Comparison of ENCODE assay signal across 8 cellular contexts in the genomic region with DNA sequence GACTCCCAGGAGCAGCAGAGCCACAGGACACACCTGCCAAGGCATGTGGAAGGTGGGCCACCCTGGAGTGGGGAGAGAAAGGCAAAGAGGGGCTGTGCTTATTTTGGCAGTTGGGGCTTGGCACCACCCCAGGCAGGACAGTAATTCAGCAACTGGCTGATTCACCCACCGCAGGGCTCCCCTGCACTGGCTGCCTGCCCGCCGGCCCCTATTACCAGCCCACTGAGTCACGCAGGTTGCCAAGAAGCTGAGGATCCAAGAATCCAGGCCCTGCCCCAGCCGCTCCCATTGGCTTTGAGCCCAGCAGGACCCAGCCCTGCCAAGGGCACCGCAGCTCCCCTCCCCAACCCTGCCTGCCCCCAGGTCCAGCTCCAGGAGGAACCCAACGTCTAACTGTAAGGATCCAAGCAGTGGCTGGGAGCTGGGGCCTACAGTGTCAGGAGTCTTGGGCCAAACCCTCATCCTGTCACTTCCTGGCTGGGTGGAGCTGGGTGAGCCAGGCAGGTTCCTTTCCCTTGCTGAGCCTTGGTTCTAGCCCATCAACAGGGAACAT. TPM values are rescaled to one million over a fixed set of nuclear protein-coding genes. Genes with fewer than 3 reads are reported as not detected.
DNase-seq lines count a peak whose midpoint lies in the region; ATAC-seq and TF ChIP-seq lines count a peak whose summit lies in the region.

No MANE protein-coding gene starts in this region.

- ATAC-seq in natural killer cell treated with Interleukin-12 subunit alpha and Interleukin-12 subunit beta and Interleukin-15 and Interleukin-18, amount 100 ng/mL, for 72 hours = peak; percentile 29 to 70
- ATAC-seq in HG03139 (IDR thresholded peaks at IDR 0.05; ENCODE audit: unreplicated experiment) = no peak

- intact Hi-C loops in vagina (cut with DNase I) = no loop called here

- no peaks in the 10 kb centered on the region for H3K27me3 ChIP-seq in vagina

- no peaks in the 10 kb centered on the region for H3K27me3 Mint-ChIP-seq in natural killer cell treated with Interleukin-12 subunit alpha and Interleukin-12 subunit beta and Interleukin-15 and Interleukin-18, amount 100 ng/mL, for 72 hours

- H3K36me3 ChIP-seq in KOPT-K1 (ENCODE audit: insufficient read depth, low read length) (no peaks in the 10 kb centered on the region; the same call in 1 of the 2 replicates), vagina (no peaks in the 10 kb centered on the region)

- TF ChIP-seq POLR2A in vagina (IDR thresholded peaks at IDR 0.05) = no peak

- no peaks in the 10 kb centered on the region for H3K9me3 Mint-ChIP-seq in natural killer cell treated with Interleukin-12 subunit alpha and Interleukin-12 subunit beta and Interleukin-15 and Interleukin-18, amount 100 ng/mL, for 72 hours

- H3K27ac ChIP-seq in KOPT-K1 (ENCODE audit: low read depth, low read length, poor library complexity, severe bottlenecking) (peak overlapping the region; percentile 49), vagina (peak overlapping the region; percentile 85)

- H3K4me3 ChIP-seq in epithelial cell of proximal tubule (ENCODE audit: low read depth, low read length) (no peak overlapping the region), vagina (no peak overlapping the region)

- peak; percentile 99 for DNase-seq in A172 (ENCODE audit: low spot score)
- DNase-seq in activated CD8-positive, alpha-beta memory T cell treated with anti-CD3 and anti-CD28 coated beads, Interleukin-2, amount 50 U/mL, for 48 hours = peak; percentile 87
- DNase-seq in epithelial cell of proximal tubule (ENCODE audit: low read depth) = peak; percentile 55
- DNase-seq in natural killer cell treated with Interleukin-12 subunit alpha and Interleukin-12 subunit beta and Interleukin-15 and Interleukin-18, amount 100 ng/mL, for 72 hours (ENCODE audit: low spot score) = no peak
- DNase-seq in vagina (ENCODE audit: extremely low spot score in 2 of 2) = no peak
- DNase-seq in inferior parietal cortex (ENCODE audit: extremely low spot score) = no peak

- peaks cover 54 to 65% of the 10 kb centered on the region in 2 donors for H3K4me1 Mint-ChIP-seq in natural killer cell treated with Interleukin-12 subunit alpha and Interleukin-12 subunit beta and Interleukin-15 and Interleukin-18, amount 100 ng/mL, for 72 hours (ENCODE audit: low read depth in 2 of 2)

- no peaks in the 10 kb centered on the region for H3K9me3 ChIP-seq in KOPT-K1 (ENCODE audit: insufficient read depth, low read length, poor library complexity, severe bottlenecking)
- H3K9me3 ChIP-seq in vagina = no peaks in the 10 kb centered on the region

- no peak for TF ChIP-seq CTCF in epithelial cell of proximal tubule (conservative IDR thresholded peaks at IDR 0.05; ENCODE audit: low read depth, low read length)
- TF ChIP-seq CTCF in vagina (IDR thresholded peaks at IDR 0.05) = no peak

- H3K4me1 ChIP-seq in vagina = peaks cover 72% of the 10 kb centered on the region

- peaks cover 5% of the 10 kb centered on the region for H3K36me3 Mint-ChIP-seq in natural killer cell treated with Interleukin-12 subunit alpha and Interleukin-12 subunit beta and Interleukin-15 and Interleukin-18, amount 100 ng/mL, for 72 hours

- H3K4me3 Mint-ChIP-seq in natural killer cell treated with Interleukin-12 subunit alpha and Interleukin-12 subunit beta and Interleukin-15 and Interleukin-18, amount 100 ng/mL, for 72 hours = peak overlapping the region; percentile 78

- peak overlapping the region; percentile 90 to 98 for H3K27ac Mint-ChIP-seq in natural killer cell treated with Interleukin-12 subunit alpha and Interleukin-12 subunit beta and Interleukin-15 and Interleukin-18, amount 100 ng/mL, for 72 hours

RNA-seq across cellular contexts. Expression of a gene that starts 14.2 kb away (rescaled TPM):
- total RNA-seq in A172 (2014; rRNA removed; shearing (Covaris generic)) = 26.2 and 38.2 TPM in 2 replicates
- total RNA-seq in epithelial cell of proximal tubule (18.2 and 39.0 TPM in 2 replicates), vagina (85.0 TPM)
- 100 to 1,000 TPM; 138 to 159 TPM for total RNA-seq in natural killer cell treated with Interleukin-12 subunit alpha and Interleukin-12 subunit beta and Interleukin-15 and Interleukin-18, amount 100 ng/mL, for 72 hours

RNA-seq across cellular contexts. Expression of a gene that starts 28.4 kb away (rescaled TPM):
- total RNA-seq in A172 (2014; rRNA removed; shearing (Covaris generic)) = 0.96 and 3.1 TPM in 2 replicates
- total RNA-seq in epithelial cell of proximal tubule = 9.8 and 10.0 TPM in 2 replicates
- 1 to 10 TPM; 4.1 to 7.2 TPM for total RNA-seq in natural killer cell treated with Interleukin-12 subunit alpha and Interleukin-12 subunit beta and Interleukin-15 and Interleukin-18, amount 100 ng/mL, for 72 hours
- total RNA-seq in vagina = 27.0 TPM

Comparison
In these comparisons a context has a peak if more than half of its experiments do, and no peak if none do; other contexts are left out.
1. DNase-seq: peak in A172 (single experiment), activated CD8-positive, alpha-beta memory T cell treated with anti-CD3 and anti-CD28 coated beads, Interleukin-2, amount 50 U/mL, for 48 hours (single experiment) and epithelial cell of proximal tubule (single experiment); none in natural killer cell treated with Interleukin-12 subunit alpha and Interleukin-12 subunit beta and Interleukin-15 and Interleukin-18, amount 100 ng/mL, for 72 hours (single experiment), vagina (0 of 2) and inferior parietal cortex (single experiment).